In genomic region chr13:60066206-60066605, GRCh38 we compare ENCODE assay signal across 22 cellular contexts.
DNase-seq lines count a peak whose midpoint lies in the region; ATAC-seq, FAIRE-seq and TF ChIP-seq lines count a peak whose summit lies in the region.
"Had no signal": no experiment of that assay in that cellular context is flagged by ENCODE, and none has a peak within 500 bp of the region (broad histone marks: within the 10 kb centered on the region; RNA-seq: fewer than 3 reads in every experiment).

No MANE protein-coding gene starts in this region.

- WGBS in A549 (ENCODE audit: missing lambda C conversion rate), result 25% methylated on average over 1 of the region's 1 CpG
- WGBS in gastroesophageal sphincter (ENCODE audit: low coverage in 1 of 2), 2 donors, result 64 to 73% methylated on average over 1 of the region's 1 CpG

- H3K9ac ChIP-seq in kidney (ENCODE audit: low read length in 2 of 2), result no peak overlapping the region

- FAIRE-seq in A549 (lab: Jason Lieb, UNC), result no peak
- peak; percentile 38 for FAIRE-seq in RCC 7860 (lab: Jason Lieb, UNC)
- FAIRE-seq in kidney (lab: Jason Lieb, UNC), result peak; percentile 81
- FAIRE-seq in H54 (lab: Jason Lieb, UNC), result no peak
- FAIRE-seq: HTR-8/SVneo, K562 had no signal

- no peaks in the 10 kb centered on the region for H3K36me3 ChIP-seq in kidney (ENCODE audit: control insufficient read depth in 1 of 2, insufficient read depth in 2 of 2, low read length in 2 of 2)
- H3K36me3 ChIP-seq in gastroesophageal sphincter, result no peaks in the 10 kb centered on the region

- H3K4me2 ChIP-seq in A549, result peak overlapping the region; percentile 34
- H3K4me2 ChIP-seq: GM23338 had no signal

- no peak overlapping the region for H3K4me3 ChIP-seq in A549
- no peak overlapping the region for H3K4me3 ChIP-seq in kidney (ENCODE audit: low read length in 2 of 2)
- no peak overlapping the region for H3K4me3 ChIP-seq in gastroesophageal sphincter
- H3K4me3 ChIP-seq: GM23338, K562 had no signal

- no peak for TF ChIP-seq RAD21 in A549 (conservative IDR thresholded peaks at IDR 0.05 in 1 of 2, IDR thresholded peaks at IDR 0.05 in 1 of 2)

- peaks cover 9% of the 10 kb centered on the region for H3K4me1 ChIP-seq in A549
- no peaks in the 10 kb centered on the region for H3K4me1 ChIP-seq in kidney (ENCODE audit: control insufficient read depth in 1 of 2, insufficient read depth in 1 of 2, low read depth in 1 of 2, low read length in 2 of 2)
- no peaks in the 10 kb centered on the region for H3K4me1 ChIP-seq in gastroesophageal sphincter

- TF ChIP-seq EP300 in A549 (IDR thresholded peaks at IDR 0.05) (no peak), gastroesophageal sphincter (IDR thresholded peaks at IDR 0.05) (no peak)

- no peaks in the 10 kb centered on the region for H3K9me3 ChIP-seq in A549
- no peaks in the 10 kb centered on the region for H3K9me3 ChIP-seq in kidney (ENCODE audit: control insufficient read depth in 1 of 2, low read length in 2 of 2)
- H3K9me3 ChIP-seq in gastroesophageal sphincter, result peaks cover 0 to 10% (median 0%) of the 10 kb centered on the region in 3 donors

- peak; percentile 0 to 10 for DNase-seq in A549 (ENCODE audit: low read depth in 1 of 2, low spot score in 1 of 2)
- peak; percentile 1 for DNase-seq in Caki2 (ENCODE audit: low read depth)
- DNase-seq in RCC 7860 (ENCODE audit: low spot score), result no peak
- DNase-seq in kidney, result no peak
- no peak for DNase-seq in H54 (ENCODE audit: insufficient read length, low spot score)
- DNase-seq in SW 1271 (lab: John Stamatoyannopoulos, UW), result no peak
- DNase-seq: AML-193; CD4-positive, alpha-beta memory T cell; DMS 273 treated with DMSO at 0.1 percent for 48 hours; DMS79; GDM1; H7; HFFc6; IMR-90 had no signal

- TF ChIP-seq CTCF in A549 (IDR thresholded peaks at IDR 0.05) (no peak), kidney (IDR thresholded peaks at IDR 0.05; ENCODE audit: borderline replicate concordance, extremely low read depth, insufficient read depth) (no peak), gastroesophageal sphincter (IDR thresholded peaks at IDR 0.05) (no peak)

- ATAC-seq in A549, result no peak
- ATAC-seq in gastroesophageal sphincter, result no peak
- ATAC-seq in HG03442 (IDR thresholded peaks at IDR 0.05; ENCODE audit: unreplicated experiment), result no peak
- ATAC-seq: GM23338, HCT116, K562 had no signal

- intact Hi-C loops in kidney (cut with DNase I), result no loop called here

- POLR2A ChIA-PET in A549 (lab: Yijun Ruan, JAX), result no interaction called here

- H3K27ac ChIP-seq in A549 (no peak overlapping the region), kidney (ENCODE audit: low read depth in 2 of 2, low read length in 2 of 2) (no peak overlapping the region), gastroesophageal sphincter (no peak overlapping the region)
- H3K27ac ChIP-seq: C4-2B, HL-60 had no signal

- H3K27me3 ChIP-seq in gastroesophageal sphincter, result no peaks in the 10 kb centered on the region

- CTCF ChIA-PET in A549 (lab: Yijun Ruan, JAX), result no interaction called here

- TF ChIP-seq POLR2A in A549 (IDR thresholded peaks at IDR 0.05; ENCODE audit: low read length), result no peak
- no peak for TF ChIP-seq POLR2A in gastroesophageal sphincter (IDR thresholded peaks at IDR 0.05)
- TF ChIP-seq POLR2A in H54 (IDR thresholded peaks at IDR 0.05; ENCODE audit: low read depth, low read length), result no peak

- in situ Hi-C loops in Caki2 (cut with HindIII; ENCODE audit: low pct_unique_long_range_greater_than_20kb, low sequenced_read_pairs), result no loop called here

TF ChIP-seq in A549, 52 proteins besides CTCF, POLR2A, EP300 and RAD21:
- TF ChIP-seq HOXB5 (CRISPR knock-in tag; IDR thresholded peaks at IDR 0.05) (no peak), BHLHE40 (IDR thresholded peaks at IDR 0.05; ENCODE audit: low read depth, low read length) (no peak), NR3C1 (IDR thresholded peaks at IDR 0.05) (no peak), JUNB (IDR thresholded peaks at IDR 0.05) (no peak), MYC (IDR thresholded peaks at IDR 0.05; ENCODE audit: borderline replicate concordance, low read length) (no peak), NFE2L2 (conservative IDR thresholded peaks at IDR 0.05; ENCODE audit: low read length) (no peak), JUN (IDR thresholded peaks at IDR 0.05) (no peak)

Comparison
In these comparisons a context has a peak if more than half of its experiments do, and no peak if none do; other contexts are left out.
1. DNase-seq: peak in A549 (2 of 2) and Caki2 (single experiment); none in RCC 7860 (single experiment), kidney (single experiment), H54 (single experiment) and SW 1271 (0 of 2).